Comparison of ENCODE assay signal across 8 cellular contexts in the genomic region with DNA sequence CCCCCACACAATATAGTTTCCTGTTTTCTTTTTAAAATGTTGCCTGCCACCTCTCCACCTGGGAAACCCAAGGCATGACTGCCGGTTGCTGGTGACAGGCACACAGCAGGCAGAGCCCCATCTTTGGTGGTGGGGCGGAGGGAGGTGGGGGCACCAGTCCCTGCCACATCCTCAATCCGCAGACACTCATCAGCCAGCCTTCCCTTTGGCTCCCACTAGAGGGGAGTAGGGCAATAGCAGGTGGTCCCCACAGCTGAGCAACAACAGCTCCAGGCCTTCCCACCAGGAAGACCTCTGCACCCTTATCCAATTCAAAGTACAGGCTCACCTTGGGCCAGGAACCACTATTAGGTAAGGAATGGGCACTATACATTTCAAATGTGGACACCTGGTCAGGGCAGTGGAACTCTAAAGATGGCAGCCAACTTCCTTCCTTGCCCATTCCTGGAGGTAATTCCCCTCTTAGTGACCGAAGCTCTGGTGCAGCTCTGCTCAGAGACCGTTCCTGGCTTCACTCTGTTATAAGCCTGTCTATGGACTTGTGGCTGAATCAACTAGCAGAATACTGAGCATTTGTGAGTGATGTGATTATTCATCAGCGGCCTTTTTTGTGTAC. TPM values are rescaled to one million over a fixed set of nuclear protein-coding genes. Genes with fewer than 3 reads are reported as not detected.
DNase-seq lines count a peak whose midpoint lies in the region; ATAC-seq, FAIRE-seq and TF ChIP-seq lines count a peak whose summit lies in the region.

No MANE protein-coding gene starts in this region.

- ATAC-seq in CD4-positive, alpha-beta T cell (ENCODE audit: poor library complexity) = peak; percentile 86
- ATAC-seq in mucosa of descending colon = peak; percentile 48

- H3K9me3 ChIP-seq in CD4-positive, alpha-beta T cell (ENCODE audit: control insufficient read depth, low read length) = no peaks in the 10 kb centered on the region
- H3K9me3 ChIP-seq in mucosa of descending colon = no peaks in the 10 kb centered on the region

- TF ChIP-seq POLR2A in H54 (IDR thresholded peaks at IDR 0.05; ENCODE audit: low read depth, low read length) = no peak

- peak; percentile 50 for TF ChIP-seq CTCF in CD4-positive, alpha-beta T cell (IDR thresholded peaks at IDR 0.05)
- peak; percentile 71 for TF ChIP-seq CTCF in GM13977 (IDR thresholded peaks at IDR 0.05; ENCODE audit: extremely low read depth, insufficient read depth, missing control alignments)
- peak; percentile 24 to 78 (median 66) for TF ChIP-seq CTCF in dorsolateral prefrontal cortex (IDR thresholded peaks at IDR 0.05 in 54 of 56, conservative IDR thresholded peaks at IDR 0.05 in 2 of 56; ENCODE audit: low read depth in 1 of 56, partially characterized antibody in 56 of 56)
- peak; percentile 31 for TF ChIP-seq CTCF in mucosa of descending colon (IDR thresholded peaks at IDR 0.05)

- DNase-seq in CD4-positive, alpha-beta T cell = peak in 2 of 10 experiments; percentile 10 to 13
- DNase-seq in GM13977 (ENCODE audit: low spot score) (peak; percentile 64), RCC 7860 (ENCODE audit: low spot score) (peak; percentile 23), dorsolateral prefrontal cortex (peak in 1 of 10 donors; percentile 49), mucosa of descending colon (peak in 1 of 3 donors; percentile 27), H54 (ENCODE audit: insufficient read length, low spot score) (no peak), CD1c-positive myeloid dendritic cell (ENCODE audit: extremely low spot score) (no peak)
- no peak for DNase-seq in NK-92 treated with Interleukin-12 subunit alpha and Interleukin-12 subunit beta, amount 100 ng/mL, for 24 hours (lab: John Stamatoyannopoulos, UW)

- intact Hi-C loops in CD4-positive, alpha-beta T cell (cut with DNase I, micrococcal nuclease) = no loop called here
- intact Hi-C loops in dorsolateral prefrontal cortex (cut with DNase I) = no loop called here
- intact Hi-C loops in mucosa of descending colon (cut with DNase I, micrococcal nuclease) = no loop called here

- peaks cover 5% of the 10 kb centered on the region for H3K4me1 Mint-ChIP-seq in CD4-positive, alpha-beta T cell (ENCODE audit: low read depth)

- no peak overlapping the region for H3K4me3 Mint-ChIP-seq in CD4-positive, alpha-beta T cell

- POLR2A ChIA-PET in CD4-positive, alpha-beta T cell (lab: Charles Lee) = no interaction called here

- peaks cover 4% of the 10 kb centered on the region for H3K36me3 ChIP-seq in mucosa of descending colon (ENCODE audit: low read depth)

- no peaks in the 10 kb centered on the region for H3K4me1 ChIP-seq in mucosa of descending colon (ENCODE audit: low read depth)

- H3K9me3 Mint-ChIP-seq in CD4-positive, alpha-beta T cell = no peaks in the 10 kb centered on the region

- H3K4me3 ChIP-seq in dorsolateral prefrontal cortex = no peak overlapping the region
- H3K4me3 ChIP-seq in mucosa of descending colon = no peak overlapping the region

- H3K27ac ChIP-seq in CD4-positive, alpha-beta T cell (ENCODE audit: low read depth, low read length) = no peak overlapping the region
- H3K27ac ChIP-seq in dorsolateral prefrontal cortex = peak overlapping the region; percentile 7 to 100 (median 82)

- in situ Hi-C loops in GM13977 (cut with MboI; ENCODE audit: low pct_unique_long_range_greater_than_20kb, low sequenced_read_pairs, unreplicated experiment) = no loop called here

- H3K27me3 Mint-ChIP-seq in CD4-positive, alpha-beta T cell = no peaks in the 10 kb centered on the region

- FAIRE-seq in RCC 7860 (lab: Jason Lieb, UNC) = no peak
- FAIRE-seq in H54 (lab: Jason Lieb, UNC) = no peak

- H3K36me3 Mint-ChIP-seq in CD4-positive, alpha-beta T cell (ENCODE audit: low read depth) = peaks cover 66% of the 10 kb centered on the region

- no peaks in the 10 kb centered on the region for H3K27me3 ChIP-seq in CD4-positive, alpha-beta T cell (ENCODE audit: control insufficient read depth, insufficient read depth, low read length)
- no peaks in the 10 kb centered on the region for H3K27me3 ChIP-seq in dorsolateral prefrontal cortex

- CTCF ChIA-PET in CD4-positive, alpha-beta T cell (lab: Charles Lee) = interaction anchor here (0.6 to 1.3 kb wide), 3 partner anchors 13 to 98 kb away, joined by 3 to 4 read pairs (median 3); partner anchors contain the start of gene RECQL5

- no peak overlapping the region for H3K27ac Mint-ChIP-seq in CD4-positive, alpha-beta T cell

RNA-seq across cellular contexts. Expression of gene RECQL5, which starts 13.9 kb away (rescaled TPM):
- total RNA-seq in CD4-positive, alpha-beta T cell = 10 to 100 TPM; 16.4 to 17.7 TPM
- total RNA-seq in dorsolateral prefrontal cortex = 10 to 100 TPM; 31.3 to 74.3 (median 47.5) TPM
- total RNA-seq in mucosa of descending colon = 10 to 100 TPM; 29.3 to 41.9 (median 30.1) TPM

RNA-seq across cellular contexts. Expression of gene SAP30BP, which starts 14.1 kb away (rescaled TPM):
- 100 to 1,000 TPM; 209 to 227 TPM for total RNA-seq in CD4-positive, alpha-beta T cell
- 100 to 1,000 TPM in 23 of 120 experiments, 10 to 100 TPM in 97; 65.3 to 160 (median 88.1) TPM for total RNA-seq in dorsolateral prefrontal cortex
- total RNA-seq in mucosa of descending colon = 10 to 100 TPM; 76.5 to 83.8 (median 76.9) TPM

RNA-seq across cellular contexts. Expression of gene SMIM5, which starts 19.8 kb away (rescaled TPM):
- total RNA-seq in CD4-positive, alpha-beta T cell = 1 to 10 TPM in 1 of 2 experiments, under 1 TPM in 1; 0.75 to 1.3 TPM
- total RNA-seq in dorsolateral prefrontal cortex (10 to 100 TPM in 18 of 120 experiments, 1 to 10 TPM in 101, under 1 TPM in 1; 0.95 to 34.0 (median 5.6) TPM), mucosa of descending colon (10 to 100 TPM; 20.7 to 41.6 (median 27.5) TPM)

Comparison
In these comparisons a context has a peak if more than half of its experiments do, and no peak if none do; other contexts are left out.
1. DNase-seq: peak in GM13977 (single experiment) and RCC 7860 (single experiment); none in H54 (single experiment), CD1c-positive myeloid dendritic cell (single experiment) and NK-92 treated with Interleukin-12 subunit alpha and Interleukin-12 subunit beta, amount 100 ng/mL, for 24 hours (single experiment).
2. Peak in every context shown above with its lines, with median percentiles within 50 percentile points of each other: CTCF ChIP-seq.